ENCODE assay signal across 9 cellular contexts in the genomic region with DNA sequence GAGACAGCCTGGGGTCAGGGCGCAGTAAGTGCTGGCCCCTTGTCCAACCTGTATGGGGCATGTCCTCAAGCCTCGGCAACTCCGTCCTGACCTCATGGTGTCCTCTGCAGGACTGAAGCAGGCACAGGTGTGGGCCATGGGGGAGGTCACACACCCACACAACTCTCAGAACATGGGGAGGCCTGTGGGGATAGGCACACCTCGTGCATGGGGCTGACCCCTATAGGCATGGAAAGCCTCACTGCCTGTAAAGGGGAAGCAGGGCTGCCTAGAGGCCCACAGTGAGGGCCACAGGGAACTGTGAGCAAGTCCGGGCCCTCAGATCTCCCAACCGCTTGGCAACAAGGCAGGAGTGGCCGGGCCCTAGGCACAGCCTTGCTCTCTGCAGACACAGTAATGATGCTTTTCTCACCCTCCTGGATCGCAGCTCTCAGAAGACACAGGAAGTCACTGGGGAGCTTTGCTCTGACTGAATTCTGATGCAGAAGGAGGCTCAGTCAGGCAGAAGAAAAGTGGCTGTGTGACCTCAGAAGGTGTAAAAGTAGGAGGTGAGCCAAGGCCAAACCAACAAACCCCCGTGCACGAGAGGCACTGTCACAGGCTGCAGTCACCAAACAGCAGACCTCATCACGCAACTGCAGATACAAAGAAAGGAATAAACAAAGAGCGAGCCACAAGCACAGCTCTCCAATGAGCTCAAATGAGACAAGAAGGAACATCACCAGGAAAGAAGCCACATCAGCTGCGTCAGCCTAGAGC. TPM values are rescaled to one million over a fixed set of nuclear protein-coding genes. Genes with fewer than 3 reads are reported as not detected.
DNase-seq lines count a peak whose midpoint lies in the region; ATAC-seq, FAIRE-seq and TF ChIP-seq lines count a peak whose summit lies in the region.
"Had no signal": no experiment of that assay in that cellular context is flagged by ENCODE, and none has a peak within 500 bp of the region (broad histone marks: within the 10 kb centered on the region; RNA-seq: fewer than 3 reads in every experiment).

No MANE protein-coding gene starts in this region.

- ATAC-seq in HG03439 (IDR thresholded peaks at IDR 0.05; ENCODE audit: unreplicated experiment) (peak; percentile 37), foreskin keratinocyte (no peak), GM18868 (IDR thresholded peaks at IDR 0.05; ENCODE audit: unreplicated experiment) (no peak)

- no peak for TF ChIP-seq CTCF in astrocyte (IDR thresholded peaks at IDR 0.05; ENCODE audit: insufficient read depth, low read depth, low read length)
- TF ChIP-seq CTCF in foreskin keratinocyte (conservative IDR thresholded peaks at IDR 0.05) = no peak

- peaks cover 24% of the 10 kb centered on the region for H3K4me1 ChIP-seq in astrocyte (ENCODE audit: insufficient read depth, low read length)
- H3K4me1 ChIP-seq in foreskin keratinocyte = peaks cover 4% of the 10 kb centered on the region

- peaks cover 38% of the 10 kb centered on the region for H3K4me1 Mint-ChIP-seq in astrocyte (ENCODE audit: low read depth, unreplicated experiment)

- peaks cover 9% of the 10 kb centered on the region for H3K36me3 Mint-ChIP-seq in astrocyte (ENCODE audit: low read depth, unreplicated experiment)

- DNase-seq in NCI-H2107 treated with DMSO at 0.1 percent for 48 hours (lab: John Stamatoyannopoulos, UW; ENCODE audit: unreplicated experiment) (peak; percentile 42), NCI-H2107 (lab: John Stamatoyannopoulos, UW) (no peak), astrocyte (ENCODE audit: low read depth) (peak; percentile 47), retina (peak; percentile 29), foreskin keratinocyte (no peak), KG1 (lab: John Stamatoyannopoulos, UW) (no peak)
- DNase-seq: activated CD4-positive, CD25-positive, alpha-beta regulatory T cell treated with anti-CD3 and anti-CD28 coated beads, Interleukin-2, amount 50 U/mL, for 72 hours had no signal

- no peaks in the 10 kb centered on the region for H3K36me3 ChIP-seq in astrocyte (ENCODE audit: insufficient read depth, low read length)

- H3K79me2 ChIP-seq in astrocyte (ENCODE audit: insufficient read depth, low read length) = peaks cover 100% of the 10 kb centered on the region

- H2AFZ ChIP-seq in astrocyte (ENCODE audit: low read depth, low read length) = no peak overlapping the region

- no peak for FAIRE-seq in astrocyte (lab: Jason Lieb, UNC)

- H3K9me3 Mint-ChIP-seq in astrocyte (ENCODE audit: unreplicated experiment) = no peaks in the 10 kb centered on the region

- peaks cover 84% of the 10 kb centered on the region for H4K20me1 ChIP-seq in astrocyte (ENCODE audit: insufficient read depth, low read length)

- H3K4me2 ChIP-seq in astrocyte (ENCODE audit: low read length) = peak overlapping the region; percentile 54

- peak overlapping the region; percentile 3 for H3K27ac Mint-ChIP-seq in astrocyte (ENCODE audit: unreplicated experiment)

- no peak overlapping the region for H3K4me3 Mint-ChIP-seq in astrocyte (ENCODE audit: unreplicated experiment)

- peak overlapping the region; percentile 56 for H3K9ac ChIP-seq in astrocyte (ENCODE audit: low read length)

- H3K27ac ChIP-seq in astrocyte (ENCODE audit: low read depth, low read length) (peak overlapping the region; percentile 58), foreskin keratinocyte (no peak overlapping the region)

- H3K27me3 ChIP-seq in astrocyte (ENCODE audit: insufficient read depth, low read length) = no peaks in the 10 kb centered on the region
- no peaks in the 10 kb centered on the region for H3K27me3 ChIP-seq in foreskin keratinocyte

- H3K9me3 ChIP-seq in astrocyte (ENCODE audit: insufficient read depth, low read depth, low read length) = no peaks in the 10 kb centered on the region

- no peak overlapping the region for H3K4me3 ChIP-seq in astrocyte (ENCODE audit: insufficient read depth, low read depth, low read length)

- H3K27me3 Mint-ChIP-seq in astrocyte (ENCODE audit: low read depth, unreplicated experiment) = no peaks in the 10 kb centered on the region

RNA-seq across cellular contexts. Expression of a gene that starts 5.4 kb away (rescaled TPM):
- 11.3 and 14.1 TPM in 2 replicates for total RNA-seq in astrocyte
- total RNA-seq in foreskin keratinocyte = 16.7 and 17.1 TPM in 2 replicates
- polyA plus RNA-seq in foreskin keratinocyte = 10.4 and 12.9 TPM in 2 replicates

Comparison
In these comparisons a context has a peak if more than half of its experiments do, and no peak if none do; other contexts are left out.
1. DNase-seq: peak in NCI-H2107 treated with DMSO at 0.1 percent for 48 hours (single experiment), astrocyte (single experiment) and retina (single experiment); none in NCI-H2107 (single experiment), foreskin keratinocyte (0 of 2) and KG1 (single experiment).